22 cellular contexts compared by ENCODE assay signal in genomic region chr4:106414366-106414765, GRCh38. TPM values are rescaled to one million over a fixed set of nuclear protein-coding genes. Genes with fewer than 3 reads are reported as not detected.
"Had no signal": no experiment of that assay in that cellular context is flagged by ENCODE, and none has a peak within 500 bp of the region (broad histone marks: within the 10 kb centered on the region; RNA-seq: fewer than 3 reads in every experiment).

No MANE protein-coding gene starts in this region.

- ATAC-seq: gastroesophageal sphincter; heart left ventricle; naive thymus-derived CD8-positive, alpha-beta T cell; right lobe of liver; stimulated activated memory B cell treated with anti-CD40 and anti-IgM and Interleukin-4, amounts not matched to agents 10 μg/mL and 1 μg/mL and 100 μg/mL, for 72 hours; upper lobe of right lung had no signal

- H3K4me3 ChIP-seq: ascending aorta, cardiac muscle cell, gastroesophageal sphincter, heart left ventricle, right lobe of liver, smooth muscle cell, upper lobe of right lung had no signal

- H3K36me3 ChIP-seq: ascending aorta, cardiac muscle cell, gastroesophageal sphincter, heart left ventricle, right lobe of liver, upper lobe of right lung had no signal

- H3K4me1 ChIP-seq: ascending aorta, gastroesophageal sphincter, heart left ventricle, parathyroid adenoma, right lobe of liver, upper lobe of right lung had no signal

- H3K27me3 ChIP-seq: ascending aorta, cardiac muscle cell, gastroesophageal sphincter, right lobe of liver had no signal

- H3K79me2 ChIP-seq: parathyroid adenoma had no signal

- H2AFZ ChIP-seq: parathyroid adenoma had no signal

- DNase-seq: activated CD4-positive, alpha-beta T cell treated with anti-CD3 and anti-CD28 coated beads, Interleukin-2, amount 50 U/mL, for 4 hours; activated gamma-delta T cell; erythroblast; heart left ventricle; kidney glomerular epithelial cell; mesenchymal stem cell; naive thymus-derived CD8-positive, alpha-beta T cell; right lobe of liver; stimulated activated CD4-positive, alpha-beta T cell treated with anti-CD3 and anti-CD28 coated beads, Interleukin-4, amount 100 ng/mL, for 4 hours; upper lobe of right lung had no signal

- H3K9ac ChIP-seq: parathyroid adenoma had no signal

- H3K4me2 ChIP-seq: smooth muscle cell had no signal

- H3K27ac ChIP-seq: ascending aorta, cardiac muscle cell, gastroesophageal sphincter, heart left ventricle, parathyroid adenoma, right lobe of liver, upper lobe of right lung had no signal

- H3K9me3 ChIP-seq: ascending aorta, gastroesophageal sphincter, heart left ventricle, right lobe of liver, upper lobe of right lung had no signal

RNA-seq across cellular contexts. Expression of gene GIMD1, which starts 45.8 kb away (rescaled TPM):
- total RNA-seq: activated CD8-positive, alpha-beta memory T cell treated with anti-CD3 and anti-CD28 coated beads for 36 hours; ascending aorta; cardiac muscle cell; chondrocyte; dermis microvascular lymphatic vessel endothelial cell; gastroesophageal sphincter; heart left ventricle; liver; naive thymus-derived CD8-positive, alpha-beta T cell; right lobe of liver; smooth muscle cell; T-helper 2 cell treated with Interferon-gamma antibody and Interleukin-4, amounts not matched to agents 100 ng/mL and 5 ng/mL, for 36 hours; upper lobe of right lung had no signal
- polyA plus RNA-seq: adipose tissue; cardiac muscle cell; heart left ventricle; liver; naive thymus-derived CD8-positive, alpha-beta T cell; smooth muscle cell had no signal
